Comparison of ENCODE assay signal across 2 cellular contexts in genomic region chr1:1406821-1407100, GRCh38.
TF ChIP-seq lines count a peak whose summit lies in the region.

No MANE protein-coding gene starts in this region.

TF ChIP-seq in IMR-90, 13 proteins besides CTCF, POLR2A, EP300 and RAD21:
- TF ChIP-seq CEBPB (IDR thresholded peaks at IDR 0.05; ENCODE audit: low read depth, low read length) (no peak), RCOR1 (IDR thresholded peaks at IDR 0.05; ENCODE audit: insufficient replicate concordance, low read length) (no peak), CHD1 (IDR thresholded peaks at IDR 0.05; ENCODE audit: low read depth, low read length) (no peak)

TF ChIP-seq in GM12891, 5 proteins besides CTCF, POLR2A, EP300 and RAD21:
- TF ChIP-seq SPI1 (IDR thresholded peaks at IDR 0.05; ENCODE audit: low read depth, low read length) (no peak), POU2F2 (IDR thresholded peaks at IDR 0.05; ENCODE audit: low read depth, low read length) (no peak), TAF1 (IDR thresholded peaks at IDR 0.05; ENCODE audit: low read depth, low read length) (no peak), PAX5 (IDR thresholded peaks at IDR 0.05; ENCODE audit: insufficient read depth, low read length, severe bottlenecking) (no peak), POLR2AphosphoS5 (IDR thresholded peaks at IDR 0.05; ENCODE audit: low read depth, low read length) (no peak)
